32 cellular contexts compared by ENCODE assay signal in the genomic region with DNA sequence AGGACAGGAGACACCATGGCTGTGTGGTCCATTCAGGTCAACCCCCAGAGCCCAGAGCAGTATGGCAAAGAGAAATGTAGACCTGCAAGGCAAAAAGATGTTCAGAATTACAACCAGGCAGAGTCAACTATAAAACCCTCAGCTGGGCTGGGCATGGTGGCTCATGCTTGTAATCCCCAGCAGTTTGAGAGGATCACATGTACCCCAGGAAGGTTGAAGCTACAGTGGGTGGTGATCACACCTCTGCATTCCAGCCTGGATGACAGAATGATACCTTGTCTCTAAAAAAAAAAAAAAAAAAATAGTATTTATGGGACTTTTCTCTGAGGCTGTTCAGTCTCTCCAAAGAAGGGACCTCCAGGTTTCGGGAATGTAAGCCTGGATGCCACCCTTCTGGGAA. TPM values are rescaled to one million over a fixed set of nuclear protein-coding genes. Genes with fewer than 3 reads are reported as not detected.
"Had no signal": no experiment of that assay in that cellular context is flagged by ENCODE, and none has a peak within 500 bp of the region (broad histone marks: within the 10 kb centered on the region; RNA-seq: fewer than 3 reads in every experiment).

No MANE protein-coding gene starts in this region.

- H3K27ac Mint-ChIP-seq: memory B cell; natural killer cell treated with Interleukin-12 subunit alpha and Interleukin-12 subunit beta and Interleukin-15 and Interleukin-18, amount 100 ng/mL, for 72 hours; stimulated activated naive B cell treated with anti-CD40 and anti-IgM and Interleukin-4, amounts not matched to agents 10 μg/mL and 1 μg/mL and 100 μg/mL, for 72 hours had no signal

- H3K27me3 Mint-ChIP-seq: memory B cell; naive thymus-derived CD4-positive, alpha-beta T cell; natural killer cell treated with Interleukin-12 subunit alpha and Interleukin-12 subunit beta and Interleukin-15 and Interleukin-18, amount 100 ng/mL, for 72 hours; stimulated activated naive B cell treated with anti-CD40 and anti-IgM and Interleukin-4, amounts not matched to agents 10 μg/mL and 1 μg/mL and 100 μg/mL, for 72 hours had no signal

- H3K36me3 ChIP-seq: left ventricle myocardium inferior, right atrium auricular region, right lobe of liver, stomach, thyroid gland, transverse colon, upper lobe of left lung, vagina had no signal

- H3K9me3 Mint-ChIP-seq: immature natural killer cell; memory B cell; naive thymus-derived CD4-positive, alpha-beta T cell; natural killer cell treated with Interleukin-12 subunit alpha and Interleukin-12 subunit beta and Interleukin-15 and Interleukin-18, amount 100 ng/mL, for 72 hours; stimulated activated naive B cell treated with anti-CD40 and anti-IgM and Interleukin-4, amounts not matched to agents 10 μg/mL and 1 μg/mL and 100 μg/mL, for 72 hours had no signal

- ATAC-seq: mucosa of descending colon; naive thymus-derived CD4-positive, alpha-beta T cell; natural killer cell treated with Interleukin-12 subunit alpha and Interleukin-12 subunit beta and Interleukin-15 and Interleukin-18, amount 100 ng/mL, for 72 hours; pancreas; psoas muscle; right lobe of liver; stimulated activated naive B cell treated with anti-CD40 and anti-IgM and Interleukin-4, amounts not matched to agents 10 μg/mL and 1 μg/mL and 100 μg/mL, for 72 hours; stimulated activated naive CD8-positive, alpha-beta T cell treated with anti-CD3 and anti-CD28 coated beads, Interleukin-15, Interleukin-2, amounts not matched to agents 100 U/mL and 50 U/mL, for 24 hours had no signal

- H3K4me2 ChIP-seq: smooth muscle cell had no signal

- H3K36me3 Mint-ChIP-seq: immature natural killer cell; natural killer cell treated with Interleukin-12 subunit alpha and Interleukin-12 subunit beta and Interleukin-15 and Interleukin-18, amount 100 ng/mL, for 72 hours had no signal

- H3K4me1 ChIP-seq: left ventricle myocardium inferior, pancreas, psoas muscle, right atrium auricular region, right lobe of liver, stomach, testis, transverse colon, upper lobe of left lung, vagina had no signal

- H3K27ac ChIP-seq: left ventricle myocardium inferior, pancreas, psoas muscle, right atrium auricular region, right lobe of liver, stomach, testis, thyroid gland, transverse colon, upper lobe of left lung, vagina had no signal

- H3K4me3 Mint-ChIP-seq: immature natural killer cell; memory B cell; naive thymus-derived CD4-positive, alpha-beta T cell; natural killer cell treated with Interleukin-12 subunit alpha and Interleukin-12 subunit beta and Interleukin-15 and Interleukin-18, amount 100 ng/mL, for 72 hours; stimulated activated naive B cell treated with anti-CD40 and anti-IgM and Interleukin-4, amounts not matched to agents 10 μg/mL and 1 μg/mL and 100 μg/mL, for 72 hours had no signal

- DNase-seq: hypothalamus; immature natural killer cell; left ventricle myocardium inferior; midbrain; mucosa of descending colon; naive thymus-derived CD4-positive, alpha-beta T cell; pancreas; posterior cingulate gyrus; psoas muscle; right lobe of liver; stimulated activated CD4-positive, alpha-beta T cell treated with anti-CD3 and anti-CD28 coated beads, Interleukin-2, amount 100 ng/mL, for 24 hours; stimulated activated CD4-positive, alpha-beta T cell treated with anti-CD3 and anti-CD28 coated beads, Interleukin-4, amount 100 ng/mL, for 1 hour; stimulated activated naive B cell treated with anti-CD40 and anti-IgM and Interleukin-4, amounts not matched to agents 10 μg/mL and 1 μg/mL and 100 μg/mL, for 72 hours; stimulated activated naive CD8-positive, alpha-beta T cell treated with anti-CD3 and anti-CD28 coated beads, Interleukin-15, Interleukin-2, amounts not matched to agents 100 U/mL and 50 U/mL, for 24 hours; stomach; testis; thyroid gland; transverse colon; upper lobe of left lung had no signal

- H3K9me3 ChIP-seq: left ventricle myocardium inferior, mucosa of descending colon, pancreas, psoas muscle, right atrium auricular region, right lobe of liver, stomach, testis, thyroid gland, transverse colon, upper lobe of left lung, vagina had no signal

- H3K27me3 ChIP-seq: pancreas, right atrium auricular region, right lobe of liver, stomach, testis, thyroid gland, transverse colon, upper lobe of left lung, vagina had no signal

- H3K4me3 ChIP-seq: left ventricle myocardium inferior, mucosa of descending colon, pancreas, psoas muscle, right atrium auricular region, right lobe of liver, smooth muscle cell, stomach, testis, thyroid gland, transverse colon, upper lobe of left lung, vagina had no signal

- FAIRE-seq: islet of Langerhans, pancreas had no signal

- H3K4me1 Mint-ChIP-seq: immature natural killer cell, memory B cell had no signal

RNA-seq across cellular contexts. Expression of gene LDHC, which starts 36.2 kb away (rescaled TPM):
- total RNA-seq: left ventricle myocardium inferior; lower leg skin; lung microvascular endothelial cell; mesenteric fat pad; mucosa of descending colon; myocyte; naive thymus-derived CD4-positive, alpha-beta T cell; natural killer cell treated with Interleukin-12 subunit alpha and Interleukin-12 subunit beta and Interleukin-15 and Interleukin-18, amount 100 ng/mL, for 72 hours; skeletal muscle tissue; transverse colon; upper lobe of left lung; urinary bladder; vagina had no signal
- polyA plus RNA-seq: immature natural killer cell, neural cell, urinary bladder had no signal
